21 cellular contexts compared by ENCODE assay signal in genomic region chr7:14551326-14551725, GRCh38.
"Had no signal": no experiment of that assay in that cellular context is flagged by ENCODE, and none has a peak within 500 bp of the region (broad histone marks: within the 10 kb centered on the region; RNA-seq: fewer than 3 reads in every experiment).

No MANE protein-coding gene starts in this region.

- FAIRE-seq: endothelial cell of umbilical vein had no signal

- H3K36me3 ChIP-seq: heart right ventricle, spleen, tibial nerve had no signal

- DNase-seq: effector CD4-positive, alpha-beta T cell; endodermal cell; erythroblast; heart right ventricle; hypothalamus; kidney glomerular epithelial cell; mammary epithelial cell; naive thymus-derived CD4-positive, alpha-beta T cell; nephron progenitor cell; psoas muscle; retina; spleen; stimulated activated CD4-positive, alpha-beta T cell treated with anti-CD3 and anti-CD28 coated beads, Interleukin-15, amount 100 ng/mL, for 24 hours; stimulated activated CD4-positive, alpha-beta T cell treated with anti-CD3 and anti-CD28 coated beads, Interleukin-2, amount 100 ng/mL, for 24 hours; stimulated activated CD4-positive, alpha-beta T cell treated with anti-CD3 and anti-CD28 coated beads, Interleukin-4, amount 100 ng/mL, for 4 hours; stimulated activated naive B cell treated with anti-CD40 and anti-IgM and Interleukin-4, amounts not matched to agents 10 μg/mL and 1 μg/mL and 100 μg/mL, for 72 hours; stimulated activated naive CD8-positive, alpha-beta T cell treated with anti-CD3 and anti-CD28 coated beads, Interleukin-15, amount 100 ng/mL, for 72 hours; testis had no signal

- H3K9me3 ChIP-seq: heart right ventricle, psoas muscle, spleen, testis, tibial nerve had no signal

- H3K4me3 ChIP-seq: heart right ventricle, psoas muscle, spleen, testis, tibial nerve had no signal

- H3K27me3 ChIP-seq: heart right ventricle, spleen, testis, tibial nerve had no signal

- H3K4me1 ChIP-seq: heart right ventricle, psoas muscle, spleen, testis, tibial nerve had no signal

- H3K27ac ChIP-seq: heart right ventricle, psoas muscle, spleen, testis, tibial nerve had no signal

- ATAC-seq: naive thymus-derived CD4-positive, alpha-beta T cell; psoas muscle; sciatic nerve; stimulated activated naive B cell treated with anti-CD40 and anti-IgM and Interleukin-4, amounts not matched to agents 10 μg/mL and 1 μg/mL and 100 μg/mL, for 72 hours; stimulated activated naive CD8-positive, alpha-beta T cell treated with anti-CD3 and anti-CD28 coated beads, Interleukin-15, amount 100 ng/mL, for 72 hours had no signal
